In the genomic region with DNA sequence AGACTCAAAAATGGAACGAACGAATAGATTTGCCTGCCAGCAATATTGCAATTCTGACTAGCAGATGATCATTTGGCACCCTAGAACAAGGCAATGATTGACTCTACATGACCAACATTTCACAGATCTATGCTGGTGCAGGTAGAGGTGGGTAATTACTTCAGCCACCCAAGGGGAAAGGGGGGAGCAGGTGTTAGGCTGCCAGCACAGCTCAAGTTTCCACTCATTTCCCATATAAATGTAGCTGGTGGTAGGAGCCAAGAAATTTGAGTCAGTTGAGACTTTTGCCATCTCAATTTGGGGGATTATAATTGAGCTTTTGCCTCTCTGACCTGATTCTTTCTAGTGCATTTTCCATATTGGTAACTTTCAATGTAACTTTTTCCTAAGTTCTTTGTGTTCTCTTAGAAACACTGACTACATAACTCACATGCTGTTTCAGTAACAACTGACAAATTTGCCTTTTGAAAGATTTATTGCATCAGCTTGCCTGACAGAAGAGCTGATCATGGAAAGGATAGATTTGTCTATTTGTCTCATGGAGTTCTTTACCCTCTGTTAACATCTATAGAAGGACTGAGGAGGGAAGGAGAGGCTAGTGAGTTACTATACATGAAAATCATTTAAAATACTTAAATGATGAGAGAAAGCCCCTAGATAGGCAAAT, we compare ENCODE assay signal across 27 cellular contexts.
"Had no signal": no experiment of that assay in that cellular context is flagged by ENCODE, and none has a peak within 500 bp of the region (broad histone marks: within the 10 kb centered on the region; RNA-seq: fewer than 3 reads in every experiment).

No MANE protein-coding gene starts in this region.

- H3K9me3 ChIP-seq: body of pancreas, sigmoid colon, upper lobe of left lung had no signal

- H3K27ac Mint-ChIP-seq: activated CD4-positive, alpha-beta memory T cell treated with anti-CD3 and anti-CD28 coated beads, Interleukin-2, amount 10 ng/mL, durations not matched to agents 7 days and 5 days; activated CD4-positive, alpha-beta T cell treated with anti-CD3 and anti-CD28 coated beads, Interleukin-2, amount 10 ng/mL, durations not matched to agents 24 days and 14 days; activated CD8-positive, alpha-beta memory T cell treated with anti-CD3 and anti-CD28 coated beads, Interleukin-2, amount 10 ng/mL, durations not matched to agents 7 days and 5 days; activated naive CD4-positive, alpha-beta T cell treated with anti-CD3 and anti-CD28 coated beads, Interleukin-2, amount 10 ng/mL, durations not matched to agents 7 days and 5 days; mesothelial cell of epicardium; natural killer cell; progenitor cell of endocrine pancreas; T-helper 1 cell treated with Interleukin-12 subunit alpha and Interleukin-12 subunit beta and Interleukin-4 antibody, amounts not matched to agents 30 μg/mL and 1 μg/mL, for 36 hours had no signal

- H3K27ac ChIP-seq: body of pancreas, cardiac muscle cell, hepatocyte, sigmoid colon, upper lobe of left lung had no signal

- H3K79me2 ChIP-seq: hepatocyte had no signal

- H3K4me3 Mint-ChIP-seq: activated CD4-positive, alpha-beta memory T cell treated with anti-CD3 and anti-CD28 coated beads, Interleukin-2, amount 10 ng/mL, durations not matched to agents 7 days and 5 days; activated CD4-positive, alpha-beta T cell treated with anti-CD3 and anti-CD28 coated beads, Interleukin-2, amount 10 ng/mL, durations not matched to agents 24 days and 14 days; activated CD8-positive, alpha-beta memory T cell treated with anti-CD3 and anti-CD28 coated beads, Interleukin-2, amount 10 ng/mL, durations not matched to agents 7 days and 5 days; activated naive CD4-positive, alpha-beta T cell treated with anti-CD3 and anti-CD28 coated beads, Interleukin-2, amount 10 ng/mL, durations not matched to agents 7 days and 5 days; mesothelial cell of epicardium; natural killer cell; T-helper 1 cell treated with Interleukin-12 subunit alpha and Interleukin-12 subunit beta and Interleukin-4 antibody, amounts not matched to agents 30 μg/mL and 1 μg/mL, for 36 hours had no signal

- H3K27me3 ChIP-seq: body of pancreas, cardiac muscle cell, hepatocyte, sigmoid colon, upper lobe of left lung had no signal

- H3K4me1 ChIP-seq: body of pancreas, sigmoid colon, upper lobe of left lung had no signal

- H3K36me3 Mint-ChIP-seq: activated CD8-positive, alpha-beta memory T cell treated with anti-CD3 and anti-CD28 coated beads, Interleukin-2, amount 10 ng/mL, durations not matched to agents 7 days and 5 days; activated naive CD4-positive, alpha-beta T cell treated with anti-CD3 and anti-CD28 coated beads, Interleukin-2, amount 10 ng/mL, durations not matched to agents 7 days and 5 days; mesothelial cell of epicardium; natural killer cell had no signal

- H3K4me2 ChIP-seq: hepatocyte, smooth muscle cell had no signal

- H3K4me3 ChIP-seq: body of pancreas, cardiac muscle cell, hepatocyte, sigmoid colon, smooth muscle cell, upper lobe of left lung had no signal

- H3K4me1 Mint-ChIP-seq: activated CD4-positive, alpha-beta memory T cell treated with anti-CD3 and anti-CD28 coated beads, Interleukin-2, amount 10 ng/mL, durations not matched to agents 7 days and 5 days; activated CD4-positive, alpha-beta T cell treated with anti-CD3 and anti-CD28 coated beads, Interleukin-2, amount 10 ng/mL, durations not matched to agents 24 days and 14 days; activated CD8-positive, alpha-beta memory T cell treated with anti-CD3 and anti-CD28 coated beads, Interleukin-2, amount 10 ng/mL, durations not matched to agents 7 days and 5 days; activated naive CD4-positive, alpha-beta T cell treated with anti-CD3 and anti-CD28 coated beads, Interleukin-2, amount 10 ng/mL, durations not matched to agents 7 days and 5 days; mesothelial cell of epicardium; natural killer cell had no signal

- ATAC-seq: activated CD8-positive, alpha-beta memory T cell treated with anti-CD3 and anti-CD28 coated beads, Interleukin-2, amount 10 ng/mL, durations not matched to agents 7 days and 5 days; body of pancreas; esophagus mucosa; left ventricle myocardium superior; natural killer cell; stimulated activated naive CD8-positive, alpha-beta T cell treated with anti-CD3 and anti-CD28 coated beads, Interleukin-15, Interleukin-2, amounts not matched to agents 100 U/mL and 50 U/mL, for 24 hours had no signal

- H3K9me3 Mint-ChIP-seq: activated CD4-positive, alpha-beta memory T cell treated with anti-CD3 and anti-CD28 coated beads, Interleukin-2, amount 10 ng/mL, durations not matched to agents 7 days and 5 days; activated CD4-positive, alpha-beta T cell treated with anti-CD3 and anti-CD28 coated beads, Interleukin-2, amount 10 ng/mL, durations not matched to agents 24 days and 14 days; activated naive CD4-positive, alpha-beta T cell treated with anti-CD3 and anti-CD28 coated beads, Interleukin-2, amount 10 ng/mL, durations not matched to agents 7 days and 5 days; mesothelial cell of epicardium; T-helper 1 cell treated with Interleukin-12 subunit alpha and Interleukin-12 subunit beta and Interleukin-4 antibody, amounts not matched to agents 30 μg/mL and 1 μg/mL, for 36 hours had no signal

- H2AFZ ChIP-seq: hepatocyte had no signal

- DNase-seq: activated CD4-positive, alpha-beta memory T cell treated with anti-CD3 and anti-CD28 coated beads, Interleukin-2, amount 10 ng/mL, durations not matched to agents 7 days and 5 days; activated CD4-positive, alpha-beta T cell treated with anti-CD3 and anti-CD28 coated beads, Interleukin-2, amount 10 ng/mL, durations not matched to agents 24 days and 14 days; activated CD8-positive, alpha-beta memory T cell treated with anti-CD3 and anti-CD28 coated beads, Interleukin-2, amount 10 ng/mL, durations not matched to agents 7 days and 5 days; activated effector memory CD4-positive, alpha-beta T cell treated with anti-CD3 and anti-CD28 coated beads, Interleukin-2, amount 50 U/mL, for 16 hours; activated naive CD4-positive, alpha-beta T cell treated with anti-CD3 and anti-CD28 coated beads, Interleukin-2, amount 10 ng/mL, durations not matched to agents 7 days and 5 days; activated T-cell treated with anti-CD3 and anti-CD28 coated beads for 4 hours; body of pancreas; dermis blood vessel endothelial cell; effector memory CD4-positive, alpha-beta T cell; foreskin melanocyte; glutamatergic neuron; left ventricle myocardium superior; mammary epithelial cell; natural killer cell; retina; sigmoid colon; stimulated activated CD4-positive, alpha-beta T cell treated with anti-CD3 and anti-CD28 coated beads, Interleukin-15, amount 100 ng/mL, for 24 hours; stimulated activated CD4-positive, alpha-beta T cell treated with anti-CD3 and anti-CD28 coated beads, Interleukin-2, amount 100 ng/mL, for 48 hours; stimulated activated naive CD8-positive, alpha-beta T cell treated with anti-CD3 and anti-CD28 coated beads, Interleukin-15, Interleukin-2, amounts not matched to agents 100 U/mL and 50 U/mL, for 24 hours; upper lobe of left lung had no signal

- H3K36me3 ChIP-seq: cardiac muscle cell, sigmoid colon, upper lobe of left lung had no signal

- H3K27me3 Mint-ChIP-seq: activated CD4-positive, alpha-beta memory T cell treated with anti-CD3 and anti-CD28 coated beads, Interleukin-2, amount 10 ng/mL, durations not matched to agents 7 days and 5 days; activated CD4-positive, alpha-beta T cell treated with anti-CD3 and anti-CD28 coated beads, Interleukin-2, amount 10 ng/mL, durations not matched to agents 24 days and 14 days; activated CD8-positive, alpha-beta memory T cell treated with anti-CD3 and anti-CD28 coated beads, Interleukin-2, amount 10 ng/mL, durations not matched to agents 7 days and 5 days; activated naive CD4-positive, alpha-beta T cell treated with anti-CD3 and anti-CD28 coated beads, Interleukin-2, amount 10 ng/mL, durations not matched to agents 7 days and 5 days; progenitor cell of endocrine pancreas had no signal
